ENCODE assay signal across 8 cellular contexts in the genomic region with DNA sequence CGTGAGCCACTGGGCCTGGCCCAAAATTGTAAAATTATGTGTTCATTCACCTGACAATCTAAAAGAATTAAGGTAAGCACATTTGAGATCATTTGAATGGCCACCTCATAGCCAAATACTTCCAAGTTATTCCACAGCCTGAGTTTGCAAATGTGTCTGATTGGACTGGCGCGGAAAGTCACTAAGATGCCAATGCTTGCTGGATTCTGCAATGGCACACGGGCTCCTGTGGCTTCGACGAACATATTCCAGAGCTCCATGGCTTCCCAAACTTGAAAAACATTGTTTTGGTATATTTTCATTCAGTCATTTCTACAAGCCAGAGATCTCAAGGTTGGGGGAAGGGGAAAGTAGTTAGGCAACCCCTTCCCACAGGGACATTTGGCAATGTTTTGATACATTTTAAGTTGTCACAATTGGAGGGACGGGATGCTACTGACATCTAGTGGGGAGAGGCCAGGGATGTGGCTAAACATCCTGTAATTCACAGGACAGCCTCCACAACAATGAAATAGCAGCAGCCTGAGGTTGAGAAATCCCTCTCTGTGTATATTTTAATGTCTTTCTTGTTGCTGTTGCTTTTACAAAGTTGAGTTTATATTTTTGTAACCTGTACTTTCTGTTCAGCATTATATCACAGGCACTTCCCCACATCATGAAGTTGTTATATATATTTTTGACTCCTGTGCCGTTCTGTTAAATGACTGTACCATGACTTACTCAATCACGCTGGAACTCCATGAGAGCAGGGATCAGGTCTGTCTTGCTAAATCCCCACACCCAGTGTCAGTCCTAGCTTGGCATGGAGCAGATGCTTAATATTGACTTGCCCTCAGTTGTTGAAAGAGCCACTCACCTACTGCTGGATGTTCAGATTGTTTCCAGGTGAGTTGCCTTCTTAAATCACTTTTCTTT. TPM values are rescaled to one million over a fixed set of nuclear protein-coding genes. Genes with fewer than 3 reads are reported as not detected.
DNase-seq lines count a peak whose midpoint lies in the region; ATAC-seq, FAIRE-seq and TF ChIP-seq lines count a peak whose summit lies in the region.

No MANE protein-coding gene starts in this region.

- no peak for ATAC-seq in CD4-positive, CD25-positive, alpha-beta regulatory T cell (ENCODE audit: low read depth in 2 of 2)
- ATAC-seq in PC-3: peak; percentile 97
- ATAC-seq in HG03439 (IDR thresholded peaks at IDR 0.05; ENCODE audit: unreplicated experiment): no peak

- H3K79me2 ChIP-seq in PC-3 (ENCODE audit: low read length) (no peaks in the 10 kb centered on the region), astrocyte (ENCODE audit: insufficient read depth, low read length) (no peaks in the 10 kb centered on the region)

- no peaks in the 10 kb centered on the region for H3K36me3 Mint-ChIP-seq in CD4-positive, CD25-positive, alpha-beta regulatory T cell
- H3K36me3 Mint-ChIP-seq in astrocyte (ENCODE audit: low read depth, unreplicated experiment): no peaks in the 10 kb centered on the region

- no peak overlapping the region for H3K4me3 ChIP-seq in CD4-positive, CD25-positive, alpha-beta regulatory T cell (ENCODE audit: low read depth, low read length)
- H3K4me3 ChIP-seq in PC-3 (ENCODE audit: low read length) (peak overlapping the region; percentile 21; the same call in 1 of the 2 replicates), astrocyte (ENCODE audit: insufficient read depth, low read depth, low read length) (no peak overlapping the region)

- H3K27ac ChIP-seq in CD4-positive, CD25-positive, alpha-beta regulatory T cell (ENCODE audit: insufficient read depth, low read length, poor library complexity, severe bottlenecking): no peak overlapping the region
- H3K27ac ChIP-seq in PC-3 (ENCODE audit: low read length) (no peak overlapping the region), astrocyte (ENCODE audit: low read depth, low read length) (no peak overlapping the region)

- H3K4me1 Mint-ChIP-seq in CD4-positive, CD25-positive, alpha-beta regulatory T cell: no peaks in the 10 kb centered on the region
- H3K4me1 Mint-ChIP-seq in astrocyte (ENCODE audit: low read depth, unreplicated experiment): no peaks in the 10 kb centered on the region

- H3K9ac ChIP-seq in PC-3 (ENCODE audit: low read length) (no peak overlapping the region), astrocyte (ENCODE audit: low read length) (no peak overlapping the region)

- no peaks in the 10 kb centered on the region for H3K4me1 ChIP-seq in CD4-positive, CD25-positive, alpha-beta regulatory T cell (ENCODE audit: control insufficient read depth, insufficient read depth, low read length, poor library complexity, severe bottlenecking)
- H3K4me1 ChIP-seq in PC-3 (ENCODE audit: insufficient read depth, low read length): no peaks in the 10 kb centered on the region
- H3K4me1 ChIP-seq in astrocyte (ENCODE audit: insufficient read depth, low read length): no peaks in the 10 kb centered on the region

- H3K27me3 Mint-ChIP-seq in CD4-positive, CD25-positive, alpha-beta regulatory T cell: no peaks in the 10 kb centered on the region
- no peaks in the 10 kb centered on the region for H3K27me3 Mint-ChIP-seq in astrocyte (ENCODE audit: low read depth, unreplicated experiment)

- CTCF ChIA-PET in PC-3 (lab: Charles Lee): interaction anchor here (0.6 to 0.8 kb wide), 2 partner anchors 252 to 1442 kb away, joined by 4 to 5 read pairs; no protein-coding TSS in a partner anchor

- H2AFZ ChIP-seq in PC-3 (ENCODE audit: low read length): peak overlapping the region; percentile 45; the same call in 1 of the 2 replicates
- no peak overlapping the region for H2AFZ ChIP-seq in astrocyte (ENCODE audit: low read depth, low read length)

- no peaks in the 10 kb centered on the region for H3K9me3 Mint-ChIP-seq in CD4-positive, CD25-positive, alpha-beta regulatory T cell
- no peaks in the 10 kb centered on the region for H3K9me3 Mint-ChIP-seq in astrocyte (ENCODE audit: unreplicated experiment)

- H3K36me3 ChIP-seq in CD4-positive, CD25-positive, alpha-beta regulatory T cell (ENCODE audit: control insufficient read depth, insufficient read depth, low read length): no peaks in the 10 kb centered on the region
- H3K36me3 ChIP-seq in PC-3 (ENCODE audit: low read depth, low read length) (no peaks in the 10 kb centered on the region), astrocyte (ENCODE audit: insufficient read depth, low read length) (no peaks in the 10 kb centered on the region)

- no peaks in the 10 kb centered on the region for H3K9me3 ChIP-seq in CD4-positive, CD25-positive, alpha-beta regulatory T cell (ENCODE audit: control insufficient read depth in 2 of 2, low read length in 2 of 2)
- H3K9me3 ChIP-seq in PC-3 (ENCODE audit: low read length): no peaks in the 10 kb centered on the region
- no peaks in the 10 kb centered on the region for H3K9me3 ChIP-seq in astrocyte (ENCODE audit: insufficient read depth, low read depth, low read length)

- POLR2A ChIA-PET in PC-3 (lab: Charles Lee; ENCODE audit: unreplicated experiment): no interaction called here

- no TSS peak for BruUV-seq in PC-3 (replicated peaks; lab: Mats Ljungman, UMichigan)

- peak; percentile 37 for FAIRE-seq in GM19239 (lab: Jason Lieb, UNC)
- FAIRE-seq in astrocyte (lab: Jason Lieb, UNC): peak; percentile 26

- H3K9me2 ChIP-seq in PC-3 (replicated peaks; ENCODE audit: low read length): no peaks in the 10 kb centered on the region

- no peak overlapping the region for H3K27ac Mint-ChIP-seq in CD4-positive, CD25-positive, alpha-beta regulatory T cell
- no peak overlapping the region for H3K27ac Mint-ChIP-seq in astrocyte (ENCODE audit: unreplicated experiment)

- intact Hi-C loops in PC-3 (cut with micrococcal nuclease): loop anchor here (1.0 to 2.0 kb wide), 4 partner anchors 74 to 1442 kb away; no protein-coding TSS in a partner anchor

- TF ChIP-seq CTCF in PC-3 (conservative IDR thresholded peaks at IDR 0.05; ENCODE audit: low read depth, low read length) (peak; percentile 93), astrocyte (IDR thresholded peaks at IDR 0.05; ENCODE audit: insufficient read depth, low read depth, low read length) (peak; percentile 91)

- H3K27me3 ChIP-seq in CD4-positive, CD25-positive, alpha-beta regulatory T cell (ENCODE audit: control insufficient read depth, insufficient read depth, low read length): no peaks in the 10 kb centered on the region
- H3K27me3 ChIP-seq in PC-3 (ENCODE audit: low read length): no peaks in the 10 kb centered on the region
- H3K27me3 ChIP-seq in astrocyte (ENCODE audit: insufficient read depth, low read length): no peaks in the 10 kb centered on the region

- H3K4me3 Mint-ChIP-seq in CD4-positive, CD25-positive, alpha-beta regulatory T cell: no peak overlapping the region
- no peak overlapping the region for H3K4me3 Mint-ChIP-seq in astrocyte (ENCODE audit: unreplicated experiment)

- H3F3A ChIP-seq in PC-3 (ENCODE audit: low read length, unreplicated experiment): no peaks in the 10 kb centered on the region

- H3K4me2 ChIP-seq in PC-3 (ENCODE audit: low read length) (peak overlapping the region; percentile 65), astrocyte (ENCODE audit: low read length) (no peak overlapping the region)

- H4K20me1 ChIP-seq in PC-3 (ENCODE audit: low read length): no peaks in the 10 kb centered on the region
- H4K20me1 ChIP-seq in astrocyte (ENCODE audit: insufficient read depth, low read length): no peaks in the 10 kb centered on the region

- peak in 2 of 3 donors; percentile 12 to 48 for DNase-seq in CD4-positive, CD25-positive, alpha-beta regulatory T cell
- no peak for DNase-seq in GM19239 (ENCODE audit: insufficient read length, low spot score)
- DNase-seq in HuH-7 (ENCODE audit: low spot score): peak; percentile 27
- peak; percentile 81 for DNase-seq in PC-3
- peak; percentile 36 for DNase-seq in astrocyte (ENCODE audit: low read depth)
- peak; percentile 28 for DNase-seq in iPS DF 19.7 (ENCODE audit: low read depth, low spot score)
- DNase-seq in stimulated activated CD4-positive, alpha-beta T cell treated with anti-CD3 and anti-CD28 coated beads, Interleukin-1b, Interleukin-23, amount 100 ng/mL, for 4 hours (ENCODE audit: low read depth in 2 of 2): peak; percentile 2 to 15

RNA-seq across cellular contexts. Expression of a gene that starts 56.9 kb away (rescaled TPM):
- not detected for total RNA-seq in CD4-positive, CD25-positive, alpha-beta regulatory T cell
- polyA plus RNA-seq in CD4-positive, CD25-positive, alpha-beta regulatory T cell: under 1 TPM in 3 of 4 donors, not detected in 1; 0.02 to 0.13 (median 0.06) TPM
- total RNA-seq in PC-3 (2014; rRNA removed): 0.29 and 0.55 TPM in 2 replicates
- total RNA-seq in astrocyte: 0.36 and 0.62 TPM in 2 replicates

RNA-seq across cellular contexts. Expression of a gene that starts 57.3 kb away (rescaled TPM):
- total RNA-seq in CD4-positive, CD25-positive, alpha-beta regulatory T cell: not detected
- not detected for polyA plus RNA-seq in CD4-positive, CD25-positive, alpha-beta regulatory T cell
- total RNA-seq in PC-3 (2014; rRNA removed): 0.73 and 0.86 TPM in 2 replicates
- total RNA-seq in astrocyte: 0.02 TPM in 1 of 2 replicates, not detected in the other
